In genomic region chr5:168353216-168353957, GRCh38 we compare ENCODE assay signal across 17 cellular contexts.
A peak's percentile ranks its signal among the peaks of the same experiment; 100 is the strongest.
DNase-seq lines count a peak whose midpoint lies in the region; ATAC-seq, FAIRE-seq and TF ChIP-seq lines count a peak whose summit lies in the region.
"Had no signal": no experiment of that assay in that cellular context is flagged by ENCODE, and none has a peak within 500 bp of the region (broad histone marks: within the 10 kb centered on the region; RNA-seq: fewer than 3 reads in every experiment).

No MANE protein-coding gene starts in this region.

- no peak overlapping the region for H3K9ac ChIP-seq in liver (ENCODE audit: low read depth in 1 of 2, low read length in 2 of 2)
- H3K9ac ChIP-seq in HepG2 (ENCODE audit: insufficient read depth, low read depth, low read length), result no peak overlapping the region

- H3K4me2 ChIP-seq in HepG2 (ENCODE audit: low read depth, low read length), result no peak overlapping the region

- FAIRE-seq in HepG2 (lab: Jason Lieb, UNC), result no peak

- DNase-seq in HepG2 (ENCODE audit: low spot score) (no peak), epithelial cell of prostate (ENCODE audit: low read depth, low spot score) (no peak), lower lobe of right lung (no peak), upper lobe of right lung (no peak), SKM-1 treated with dmso at 0.1 percent for 144 hours (lab: John Stamatoyannopoulos, UW; ENCODE audit: unreplicated experiment) (no peak)
- no peak for DNase-seq in stimulated activated naive CD4-positive, alpha-beta T cell treated with Interleukin-2 at 50 U/mL for 16 hours (lab: John Stamatoyannopoulos, UW)
- DNase-seq: activated CD8-positive, alpha-beta T cell treated with anti-CD3 and anti-CD28 coated beads for 36 hours; activated T-cell treated with anti-CD3 and anti-CD28 coated beads, Interleukin-2, amount 50 U/mL, for 48 hours; DMS53; H9; Kasumi-1; NCI-H1417; NK-92 treated with Interleukin-12 subunit alpha and Interleukin-12 subunit beta, amount 100 ng/mL, for 24 hours; right cardiac atrium; uterus had no signal

- H3K9me3 ChIP-seq in liver (ENCODE audit: control insufficient read depth in 4 of 4, low read length in 3 of 4) (no peaks in the 10 kb centered on the region), HepG2 (ENCODE audit: low read length) (no peaks in the 10 kb centered on the region), lower lobe of right lung (no peaks in the 10 kb centered on the region), upper lobe of right lung (no peaks in the 10 kb centered on the region)
- H3K9me3 ChIP-seq: uterus had no signal

- H4K20me1 ChIP-seq in HepG2 (ENCODE audit: insufficient read depth, low read length), result no peaks in the 10 kb centered on the region

- H3K4me3 ChIP-seq in liver (ENCODE audit: low read depth in 1 of 3, low read length in 3 of 3) (no peak overlapping the region), HepG2 (replicated peaks in 1 of 3; ENCODE audit: insufficient read depth in 1 of 3, low read depth in 2 of 3, low read length in 3 of 3) (no peak overlapping the region), lower lobe of right lung (no peak overlapping the region), upper lobe of right lung (no peak overlapping the region)
- H3K4me3 ChIP-seq: uterus had no signal

- no peak for TF ChIP-seq POLR2A in HepG2 (IDR thresholded peaks at IDR 0.05; ENCODE audit: insufficient read depth in 1 of 2, low read depth in 2 of 2, low read length in 2 of 2)

- H3K27me3 ChIP-seq in liver (ENCODE audit: control insufficient read depth in 4 of 4, insufficient read depth in 4 of 4, low read length in 3 of 4), result no peaks in the 10 kb centered on the region
- no peaks in the 10 kb centered on the region for H3K27me3 ChIP-seq in HepG2 (ENCODE audit: control insufficient read depth in 1 of 2, insufficient read depth in 2 of 2, low read length in 2 of 2)
- no peaks in the 10 kb centered on the region for H3K27me3 ChIP-seq in lower lobe of right lung (ENCODE audit: low read depth)
- H3K27me3 ChIP-seq in upper lobe of right lung, result no peaks in the 10 kb centered on the region
- H3K27me3 ChIP-seq: uterus had no signal

- TF ChIP-seq EP300 in HepG2 (IDR thresholded peaks at IDR 0.05; ENCODE audit: low read depth in 2 of 2, low read length in 2 of 2) (no peak), HepG2 (CRISPR knock-in tag; IDR thresholded peaks at IDR 0.05; ENCODE audit: borderline replicate concordance) (no peak)

- no peak overlapping the region for H2AFZ ChIP-seq in HepG2 (ENCODE audit: low read length)

- ATAC-seq in HepG2 (no peak), lower lobe of right lung (peak; percentile 76 to 79), upper lobe of right lung (peak; percentile 78), GM18519 (IDR thresholded peaks at IDR 0.05; ENCODE audit: low FRiP score, unreplicated experiment) (no peak)
- ATAC-seq: activated CD8-positive, alpha-beta T cell treated with anti-CD3 and anti-CD28 coated beads for 36 hours had no signal

- BruUV-seq in HepG2 (replicated peaks; lab: Mats Ljungman, UMichigan), result no TSS peak

- TF ChIP-seq CTCF in liver (IDR thresholded peaks at IDR 0.05; ENCODE audit: low read depth, low read length, missing input control) (no peak), HepG2 (CRISPR knock-in tag; IDR thresholded peaks at IDR 0.05) (no peak), lower lobe of right lung (IDR thresholded peaks at IDR 0.05) (no peak), upper lobe of right lung (IDR thresholded peaks at IDR 0.05) (no peak)

- H3K36me3 ChIP-seq in liver (ENCODE audit: control insufficient read depth in 4 of 4, insufficient read depth in 3 of 4, low read depth in 1 of 4, low read length in 3 of 4), result peaks cover 0 to 3% (median 0%) of the 10 kb centered on the region in 4 donors
- H3K36me3 ChIP-seq in HepG2 (replicated peaks in 1 of 2; ENCODE audit: control insufficient read depth in 1 of 2, insufficient read depth in 2 of 2, low read length in 2 of 2), result no peaks in the 10 kb centered on the region
- H3K36me3 ChIP-seq in lower lobe of right lung, result no peaks in the 10 kb centered on the region
- no peaks in the 10 kb centered on the region for H3K36me3 ChIP-seq in upper lobe of right lung
- H3K36me3 ChIP-seq: uterus had no signal

- TF ChIP-seq RAD21 in liver (IDR thresholded peaks at IDR 0.05) (peak in 1 of 2 donors; percentile 30), HepG2 (CRISPR knock-in tag; IDR thresholded peaks at IDR 0.05) (no peak)

- in situ Hi-C loops in HepG2 (cut with HindIII; ENCODE audit: extremely low pct_ligation_motif_present, low pct_unique_long_range_greater_than_20kb), result no loop called here

- 62% methylated on average over 12 of the region's 12 CpGs for WGBS in liver
- 98% methylated on average over 12 of the region's 12 CpGs for WGBS in HepG2 (ENCODE audit: low lambda C conversion rate)

- H3K4me1 ChIP-seq in liver (ENCODE audit: control insufficient read depth in 4 of 4, insufficient read depth in 4 of 4, low read length in 3 of 4) (peaks cover 6 to 24% (median 17%) of the 10 kb centered on the region in 4 donors), HepG2 (ENCODE audit: insufficient read depth, low read length) (peaks cover 12% of the 10 kb centered on the region), lower lobe of right lung (peaks cover 5% of the 10 kb centered on the region), upper lobe of right lung (peaks cover 14% of the 10 kb centered on the region)
- H3K4me1 ChIP-seq: uterus had no signal

- H3K79me2 ChIP-seq in HepG2 (ENCODE audit: insufficient read depth, low read length), result peaks cover 5% of the 10 kb centered on the region

- intact Hi-C loops in HepG2 (cut with micrococcal nuclease; ENCODE audit: unreplicated experiment), result no loop called here
- intact Hi-C loops in lower lobe of right lung (cut with DNase I), result no loop called here
- intact Hi-C loops in upper lobe of right lung (cut with DNase I), result no loop called here

- POLR2A ChIA-PET in HepG2 (lab: Yijun Ruan, JAX), result no interaction called here

- H3K27ac ChIP-seq in liver (ENCODE audit: low read depth in 1 of 2, low read length in 2 of 2), result peak overlapping the region in 1 of 2 donors; percentile 8
- no peak overlapping the region for H3K27ac ChIP-seq in HepG2 (ENCODE audit: extremely low read length, insufficient read depth, low read length)
- H3K27ac ChIP-seq in epithelial cell of prostate, result peak overlapping the region; percentile 4
- H3K27ac ChIP-seq in lower lobe of right lung, result no peak overlapping the region
- peak overlapping the region; percentile 11 for H3K27ac ChIP-seq in upper lobe of right lung
- H3K27ac ChIP-seq: uterus had no signal

- CTCF ChIA-PET in HepG2 (lab: Yijun Ruan, JAX; ENCODE audit: low intra/inter-chr PET ratio, low total read pairs), result no interaction called here

TF ChIP-seq in liver, 16 proteins besides CTCF, POLR2A, EP300 and RAD21 (continues in another document):
- TF ChIP-seq EGR1 (IDR thresholded peaks at IDR 0.05; ENCODE audit: low read depth in 2 of 2), result no peak
- peak; percentile 54 to 57 for TF ChIP-seq HNF4A (conservative IDR thresholded peaks at IDR 0.05)
- TF ChIP-seq, protein P1, sequence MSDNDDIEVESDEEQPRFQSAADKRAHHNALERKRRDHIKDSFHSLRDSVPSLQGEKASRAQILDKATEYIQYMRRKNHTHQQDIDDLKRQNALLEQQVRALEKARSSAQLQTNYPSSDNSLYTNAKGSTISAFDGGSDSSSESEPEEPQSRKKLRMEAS (IDR thresholded peaks at IDR 0.05), result peak; percentile 44
- no peak for TF ChIP-seq ATF3 (IDR thresholded peaks at IDR 0.05)
- TF ChIP-seq FOXA1 (IDR thresholded peaks at IDR 0.05), result no peak
- TF ChIP-seq RXRA (IDR thresholded peaks at IDR 0.05), result peak; percentile 46 to 66
- TF ChIP-seq NR2F2 (IDR thresholded peaks at IDR 0.05), result no peak

TF ChIP-seq in HepG2, 621 proteins besides CTCF, POLR2A, EP300 and RAD21:
- TF ChIP-seq ZNF878 (CRISPR knock-in tag; IDR thresholded peaks at IDR 0.05), result no peak
- TF ChIP-seq MYC (CRISPR knock-in tag; IDR thresholded peaks at IDR 0.05; ENCODE audit: borderline replicate concordance), result no peak
- TF ChIP-seq ZNF674 (CRISPR knock-in tag; IDR thresholded peaks at IDR 0.05; ENCODE audit: low read depth), result no peak
- TF ChIP-seq ZNF180 (CRISPR knock-in tag; IDR thresholded peaks at IDR 0.05; ENCODE audit: borderline replicate concordance, low read depth), result no peak
- no peak for TF ChIP-seq SIX4 (CRISPR knock-in tag; IDR thresholded peaks at IDR 0.05)
- no peak for TF ChIP-seq SMAD9 (CRISPR knock-in tag; IDR thresholded peaks at IDR 0.05)
- no peak for TF ChIP-seq E2F1 (CRISPR knock-in tag; IDR thresholded peaks at IDR 0.05)
- TF ChIP-seq SRY (CRISPR knock-in tag; IDR thresholded peaks at IDR 0.05), result no peak
- TF ChIP-seq, protein P2, sequence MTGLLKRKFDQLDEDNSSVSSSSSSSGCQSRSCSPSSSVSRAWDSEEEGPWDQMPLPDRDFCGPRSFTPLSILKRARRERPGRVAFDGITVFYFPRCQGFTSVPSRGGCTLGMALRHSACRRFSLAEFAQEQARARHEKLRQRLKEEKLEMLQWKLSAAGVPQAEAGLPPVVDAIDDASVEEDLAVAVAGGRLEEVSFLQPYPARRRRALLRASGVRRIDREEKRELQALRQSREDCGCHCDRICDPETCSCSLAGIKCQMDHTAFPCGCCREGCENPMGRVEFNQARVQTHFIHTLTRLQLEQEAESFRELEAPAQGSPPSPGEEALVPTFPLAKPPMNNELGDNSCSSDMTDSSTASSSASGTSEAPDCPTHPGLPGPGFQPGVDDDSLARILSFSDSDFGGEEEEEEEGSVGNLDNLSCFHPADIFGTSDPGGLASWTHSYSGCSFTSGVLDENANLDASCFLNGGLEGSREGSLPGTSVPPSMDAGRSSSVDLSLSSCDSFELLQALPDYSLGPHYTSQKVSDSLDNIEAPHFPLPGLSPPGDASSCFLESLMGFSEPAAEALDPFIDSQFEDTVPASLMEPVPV (CRISPR knock-in tag; IDR thresholded peaks at IDR 0.05), result no peak
- no peak for TF ChIP-seq EEA1 (CRISPR knock-in tag; IDR thresholded peaks at IDR 0.05; ENCODE audit: borderline replicate concordance)
- no peak for TF ChIP-seq SRF (IDR thresholded peaks at IDR 0.05; ENCODE audit: low read depth, low read length)
- no peak for TF ChIP-seq ZC3H13 (CRISPR knock-in tag; IDR thresholded peaks at IDR 0.05)
- TF ChIP-seq ZNF792 (CRISPR knock-in tag; IDR thresholded peaks at IDR 0.05), result no peak

Comparison
In these comparisons a context has a peak if more than half of its experiments do, and no peak if none do; other contexts are left out.
1. H3K27ac ChIP-seq: peak in epithelial cell of prostate (single experiment) and upper lobe of right lung (single experiment); none in HepG2 (single experiment) and lower lobe of right lung (single experiment).
2. ATAC-seq: peak in lower lobe of right lung (2 of 2) and upper lobe of right lung (single experiment); none in HepG2 (single experiment) and GM18519 (single experiment).